ENCODE assay signal across 1 cellular context in genomic region chr16:2016407-2016922, GRCh38.
TF ChIP-seq lines count a peak whose summit lies in the region.

No MANE protein-coding gene starts in this region.

TF ChIP-seq in HepG2, 621 proteins besides CTCF, POLR2A, EP300 and RAD21 (continued from another document and continues in another):
- TF ChIP-seq ZNF503 (CRISPR knock-in tag; IDR thresholded peaks at IDR 0.05) (no peak), PHF21A (CRISPR knock-in tag; IDR thresholded peaks at IDR 0.05) (0 out of 2 replicates have a peak, but pooled peaks have one; percentile 57), TRAFD1 (CRISPR knock-in tag; IDR thresholded peaks at IDR 0.05; ENCODE audit: borderline replicate concordance) (no peak), ZBTB37 (CRISPR knock-in tag; IDR thresholded peaks at IDR 0.05) (no peak), KDM1A (CRISPR knock-in tag; IDR thresholded peaks at IDR 0.05) (no peak), ZNF362 (CRISPR knock-in tag; IDR thresholded peaks at IDR 0.05; ENCODE audit: borderline replicate concordance) (peak; percentile 90), ZFX (CRISPR knock-in tag; IDR thresholded peaks at IDR 0.05; ENCODE audit: low read depth) (peak; percentile 34; the same call in 1 of the 2 replicates), HNF1B (CRISPR knock-in tag; IDR thresholded peaks at IDR 0.05) (no peak), SPEN (CRISPR knock-in tag; IDR thresholded peaks at IDR 0.05; ENCODE audit: low read depth) (no peak), TSC22D2 (CRISPR knock-in tag; IDR thresholded peaks at IDR 0.05; ENCODE audit: borderline replicate concordance) (no peak), MXD1 (CRISPR knock-in tag; IDR thresholded peaks at IDR 0.05) (0 out of 2 replicates have a peak, but pooled peaks have one; percentile 23), ZNF276 (CRISPR knock-in tag; IDR thresholded peaks at IDR 0.05; ENCODE audit: low read depth) (no peak), ZNF768 (CRISPR knock-in tag; IDR thresholded peaks at IDR 0.05) (0 out of 2 replicates have a peak, but pooled peaks have one; percentile 8), GABPB1 (CRISPR knock-in tag; IDR thresholded peaks at IDR 0.05) (peak; percentile 36; the same call in 1 of the 2 replicates), FOXP1 (IDR thresholded peaks at IDR 0.05) (no peak), FOXP1 (CRISPR knock-in tag; IDR thresholded peaks at IDR 0.05) (peak; percentile 53; the same call in 1 of the 2 replicates), MTA1 (CRISPR knock-in tag; IDR thresholded peaks at IDR 0.05; ENCODE audit: borderline replicate concordance) (peak; percentile 50; the same call in 1 of the 2 replicates), SIX1 (CRISPR knock-in tag; IDR thresholded peaks at IDR 0.05; ENCODE audit: borderline replicate concordance) (no peak), TFAP4 (IDR thresholded peaks at IDR 0.05; ENCODE audit: borderline replicate concordance, low read depth) (peak; percentile 26; the same call in 1 of the 2 replicates), TGIF2 (CRISPR knock-in tag; IDR thresholded peaks at IDR 0.05) (no peak), ZNF660 (CRISPR knock-in tag; IDR thresholded peaks at IDR 0.05; ENCODE audit: borderline replicate concordance, low read depth) (no peak), ZNF510 (CRISPR knock-in tag; IDR thresholded peaks at IDR 0.05; ENCODE audit: low read depth) (no peak), MED1 (CRISPR knock-in tag; IDR thresholded peaks at IDR 0.05) (no peak), PHB2 (IDR thresholded peaks at IDR 0.05; ENCODE audit: partially characterized antibody) (no peak), NCOA5 (CRISPR knock-in tag; IDR thresholded peaks at IDR 0.05) (0 out of 2 replicates have a peak, but pooled peaks have one; percentile 28), ZNF256 (CRISPR knock-in tag; conservative IDR thresholded peaks at IDR 0.05) (no peak), TMF1 (CRISPR knock-in tag; IDR thresholded peaks at IDR 0.05; ENCODE audit: low read depth) (no peak), TEAD2 (CRISPR knock-in tag; IDR thresholded peaks at IDR 0.05) (no peak), CREM (IDR thresholded peaks at IDR 0.05) (no peak), CREM (CRISPR knock-in tag; IDR thresholded peaks at IDR 0.05) (no peak), AHDC1 (CRISPR knock-in tag; IDR thresholded peaks at IDR 0.05; ENCODE audit: borderline replicate concordance) (no peak), POLR2G (IDR thresholded peaks at IDR 0.05; ENCODE audit: low read depth, low read length) (no peak), ZSCAN29 (CRISPR knock-in tag; conservative IDR thresholded peaks at IDR 0.05) (no peak), PAXIP1 (CRISPR knock-in tag; conservative IDR thresholded peaks at IDR 0.05) (peak; percentile 29), ZEB1 (IDR thresholded peaks at IDR 0.05; ENCODE audit: insufficient replicate concordance, low read depth) (no peak), ZNF460 (CRISPR knock-in tag; IDR thresholded peaks at IDR 0.05; ENCODE audit: borderline replicate concordance) (no peak), ZNF670 (CRISPR knock-in tag; IDR thresholded peaks at IDR 0.05; ENCODE audit: borderline replicate concordance) (0 out of 2 replicates have a peak, but pooled peaks have one; percentile 10), ZSCAN12 (CRISPR knock-in tag; IDR thresholded peaks at IDR 0.05) (no peak), BRD4 (CRISPR knock-in tag; IDR thresholded peaks at IDR 0.05) (no peak), MED8 (CRISPR knock-in tag; IDR thresholded peaks at IDR 0.05; ENCODE audit: insufficient replicate concordance) (no peak), ZNF569 (CRISPR knock-in tag; IDR thresholded peaks at IDR 0.05; ENCODE audit: borderline replicate concordance) (no peak)
